10 cellular contexts compared by ENCODE assay signal in genomic region chrX:65451663-65452062, GRCh38.
A peak's percentile ranks its signal among the peaks of the same experiment; 100 is the strongest.
DNase-seq lines count a peak whose midpoint lies in the region; ATAC-seq and TF ChIP-seq lines count a peak whose summit lies in the region.
"Had no signal": no experiment of that assay in that cellular context is flagged by ENCODE, and none has a peak within 500 bp of the region (broad histone marks: within the 10 kb centered on the region; RNA-seq: fewer than 3 reads in every experiment).

No MANE protein-coding gene starts in this region.

- no peak for DNase-seq in CD4-positive, alpha-beta T cell
- no peak for DNase-seq in RWPE2 (ENCODE audit: low spot score)
- peak; percentile 5 for DNase-seq in germinal center (ENCODE audit: low spot score)
- no peak for DNase-seq in GOT3 (lab: John Stamatoyannopoulos, UW)
- no peak for DNase-seq in activated CD8-positive, alpha-beta memory T cell treated with anti-CD3 and anti-CD28 coated beads for 24 hours

- H3K4me3 ChIP-seq in RWPE2 (ENCODE audit: severe bottlenecking): no peak overlapping the region

- H3K4me3 Mint-ChIP-seq in CD4-positive, alpha-beta T cell: no peak overlapping the region
- H3K4me3 Mint-ChIP-seq: T-helper 17 cell had no signal

- no peak overlapping the region for H3K27ac Mint-ChIP-seq in CD4-positive, alpha-beta T cell
- H3K27ac Mint-ChIP-seq: T-helper 17 cell had no signal

- no peaks in the 10 kb centered on the region for H3K4me1 ChIP-seq in RWPE2 (ENCODE audit: insufficient read depth, poor library complexity, severe bottlenecking)
- H3K4me1 ChIP-seq: parathyroid adenoma had no signal

- no peaks in the 10 kb centered on the region for H3K4me1 Mint-ChIP-seq in CD4-positive, alpha-beta T cell (ENCODE audit: low read depth)
- H3K4me1 Mint-ChIP-seq: T-helper 17 cell had no signal

- CTCF ChIA-PET in CD4-positive, alpha-beta T cell (lab: Charles Lee): no interaction called here

- H3K27me3 ChIP-seq in CD4-positive, alpha-beta T cell (ENCODE audit: control insufficient read depth, insufficient read depth, low read length): no peaks in the 10 kb centered on the region
- no peaks in the 10 kb centered on the region for H3K27me3 ChIP-seq in RWPE2 (ENCODE audit: insufficient read depth, poor library complexity, severe bottlenecking)

- H3K36me3 ChIP-seq in RWPE2 (ENCODE audit: low read depth): no peaks in the 10 kb centered on the region

- peaks cover 3% of the 10 kb centered on the region for H3K36me3 Mint-ChIP-seq in CD4-positive, alpha-beta T cell (ENCODE audit: low read depth)

- peak; percentile 14 for TF ChIP-seq CTCF in CD4-positive, alpha-beta T cell (IDR thresholded peaks at IDR 0.05)
- TF ChIP-seq CTCF in RWPE2 (IDR thresholded peaks at IDR 0.05; ENCODE audit: poor library complexity, severe bottlenecking): peak; percentile 43

- H3K27me3 Mint-ChIP-seq in CD4-positive, alpha-beta T cell: no peaks in the 10 kb centered on the region
- H3K27me3 Mint-ChIP-seq: T-helper 17 cell had no signal

- intact Hi-C loops in CD4-positive, alpha-beta T cell (cut with DNase I, micrococcal nuclease): loop anchor here in 1 of 2 experiments (10.0 kb wide), 1 partner anchor 557 kb away; no protein-coding TSS in a partner anchor

- no peaks in the 10 kb centered on the region for H3K9me3 ChIP-seq in CD4-positive, alpha-beta T cell (ENCODE audit: control insufficient read depth, low read length)
- H3K9me3 ChIP-seq in RWPE2 (ENCODE audit: severe bottlenecking): no peaks in the 10 kb centered on the region

- H3K27ac ChIP-seq in CD4-positive, alpha-beta T cell (ENCODE audit: low read depth, low read length): no peak overlapping the region
- H3K27ac ChIP-seq in RWPE2 (ENCODE audit: poor library complexity, severe bottlenecking): no peak overlapping the region
- H3K27ac ChIP-seq: parathyroid adenoma had no signal

- H3K9me3 Mint-ChIP-seq in CD4-positive, alpha-beta T cell: no peaks in the 10 kb centered on the region

- ATAC-seq in CD4-positive, alpha-beta T cell (ENCODE audit: poor library complexity): no peak
- ATAC-seq in GM18502 (IDR thresholded peaks at IDR 0.05; ENCODE audit: poor library complexity, unreplicated experiment) (peak; percentile 87), HG03342 (IDR thresholded peaks at IDR 0.05; ENCODE audit: unreplicated experiment) (peak; percentile 83), RWPE2 (ENCODE audit: low read depth) (no peak), HG03521 (IDR thresholded peaks at IDR 0.05; ENCODE audit: unreplicated experiment) (no peak)
- ATAC-seq: T-helper 17 cell had no signal

- POLR2A ChIA-PET in CD4-positive, alpha-beta T cell (lab: Charles Lee): no interaction called here

Comparison
In these comparisons a context has a peak if more than half of its experiments do, and no peak if none do; other contexts are left out.
1. ATAC-seq: peak in GM18502 (single experiment) and HG03342 (single experiment); none in CD4-positive, alpha-beta T cell (single experiment), RWPE2 (single experiment) and HG03521 (single experiment).